23 cellular contexts compared by ENCODE assay signal in the genomic region with DNA sequence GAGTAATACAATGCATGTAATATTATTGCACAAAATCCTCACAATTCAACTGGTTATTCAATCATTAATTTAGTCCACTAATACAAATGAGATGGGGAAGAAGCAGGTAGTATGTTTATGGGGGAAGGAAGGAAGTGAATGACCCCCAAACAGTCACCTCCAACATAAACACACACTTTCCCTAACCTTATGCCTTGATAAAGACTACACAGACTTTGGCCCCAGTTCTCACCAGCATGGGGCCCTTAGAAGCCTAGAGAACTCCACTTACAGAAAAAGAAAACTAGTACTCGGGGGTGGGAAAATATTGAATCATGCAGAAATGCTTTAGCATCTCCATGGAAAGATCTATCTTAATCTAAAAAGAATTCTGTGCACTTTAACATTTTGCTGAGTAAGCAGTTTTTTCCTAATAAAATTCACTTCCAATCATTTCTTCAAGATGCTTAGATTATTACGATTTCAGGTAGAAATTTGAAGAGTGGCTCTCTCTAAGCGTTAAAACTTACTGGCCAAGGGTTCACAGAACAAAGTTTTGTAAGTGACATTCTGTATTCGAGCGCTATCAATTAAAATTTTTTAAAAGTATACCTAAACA. TPM values are rescaled to one million over a fixed set of nuclear protein-coding genes. Genes with fewer than 3 reads are reported as not detected.
DNase-seq lines count a peak whose midpoint lies in the region; TF ChIP-seq lines count a peak whose summit lies in the region.
"Had no signal": no experiment of that assay in that cellular context is flagged by ENCODE, and none has a peak within 500 bp of the region (broad histone marks: within the 10 kb centered on the region; RNA-seq: fewer than 3 reads in every experiment).

No MANE protein-coding gene starts in this region.

- H3K79me2 ChIP-seq in Loucy (ENCODE audit: insufficient read depth, low read length) = peaks cover 54% of the 10 kb centered on the region
- H3K79me2 ChIP-seq in osteoblast (ENCODE audit: insufficient read depth, low read length) = peaks cover 93% of the 10 kb centered on the region

- H3K36me3 ChIP-seq in BLaER1 treated with 17β-estradiol and CSF1 and Interleukin-3, amounts not matched to agents 10 nM and 100 nM = peaks cover 0 to 20% (median 0%) of the 10 kb centered on the region in 11 experiments; a peak in 3 of 22 replicates
- no peaks in the 10 kb centered on the region for H3K36me3 ChIP-seq in Loucy (ENCODE audit: insufficient read depth, low read length)
- no peaks in the 10 kb centered on the region for H3K36me3 ChIP-seq in osteoblast (ENCODE audit: insufficient read depth, low read length)
- H3K36me3 ChIP-seq: BE2C, Peyer's patch had no signal

- H3K27ac ChIP-seq in BLaER1 treated with 17β-estradiol and CSF1 and Interleukin-3, amounts not matched to agents 10 nM and 100 nM = peak overlapping the region in 2 of 11 experiments; percentile 1 to 61; a peak in 3 of 22 replicates
- H3K27ac ChIP-seq in osteoblast (ENCODE audit: low read depth, low read length) = peak overlapping the region; percentile 3
- H3K27ac ChIP-seq: Peyer's patch, SJSA1 had no signal

- H3K4me3 Mint-ChIP-seq in endothelial cell (ENCODE audit: unreplicated experiment) = no peak overlapping the region
- no peak overlapping the region for H3K4me3 Mint-ChIP-seq in activated CD4-positive, alpha-beta T cell treated with anti-CD3 and anti-CD28 coated beads, Interleukin-2, amount 10 ng/mL, durations not matched to agents 7 days and 5 days
- H3K4me3 Mint-ChIP-seq: CD4-positive, alpha-beta T cell; GM23338 had no signal

- DNase-seq in endothelial cell (ENCODE audit: low spot score) = no peak
- DNase-seq in osteoblast (ENCODE audit: insufficient read length, low spot score, missing footprints) = no peak
- no peak for DNase-seq in activated CD4-positive, alpha-beta T cell treated with anti-CD3 and anti-CD28 coated beads, Interleukin-2, amount 10 ng/mL, durations not matched to agents 7 days and 5 days
- no peak for DNase-seq in erythroblast (lab: John Stamatoyannopoulos, UW)
- DNase-seq in DMS53 treated with DMSO at 0.1 percent for 48 hours (lab: John Stamatoyannopoulos, UW; ENCODE audit: unreplicated experiment) = no peak
- DNase-seq: BE2C; CD4-positive, alpha-beta T cell; DMS 273 treated with DMSO at 0.1 percent for 48 hours; DND-41; KBM-7; NCI-H1092 treated with DMSO at 0.1 percent for 48 hours; NCI-H1436 treated with DMSO at 0.1 percent for 48 hours; NCI-H1930; NCI-H2227 treated with DMSO at 0.1 percent for 48 hours; NCI-H524; NCI-H774; Peyer's patch; T-helper 1 cell had no signal

- H3F3A ChIP-seq in Loucy (ENCODE audit: low read depth) = no peaks in the 10 kb centered on the region; the same call in 1 of the 2 replicates

- H3K4me1 ChIP-seq in BLaER1 treated with 17β-estradiol and CSF1 and Interleukin-3, amounts not matched to agents 10 nM and 100 nM = peaks cover 44 to 98% (median 64%) of the 10 kb centered on the region in 10 experiments
- H3K4me1 ChIP-seq in Loucy (ENCODE audit: insufficient read depth, low read length, poor library complexity, severe bottlenecking) (peaks cover 83% of the 10 kb centered on the region), osteoblast (ENCODE audit: insufficient read depth, low read length) (peaks cover 42% of the 10 kb centered on the region)
- H3K4me1 ChIP-seq: BE2C had no signal

- no peak overlapping the region for H3K4me3 ChIP-seq in BLaER1 treated with 17β-estradiol and CSF1 and Interleukin-3, amounts not matched to agents 10 nM and 100 nM
- H3K4me3 ChIP-seq in Loucy (ENCODE audit: low read length, poor library complexity, severe bottlenecking) (no peak overlapping the region), osteoblast (ENCODE audit: insufficient read depth, low read length) (no peak overlapping the region)
- H3K4me3 ChIP-seq: GM23338, Peyer's patch, SJSA1 had no signal

- POLR2A ChIA-PET in activated CD4-positive, alpha-beta T cell treated with anti-CD3 and anti-CD28 coated beads, Interleukin-2, amount 10 ng/mL, durations not matched to agents 7 days and 5 days (lab: Charles Lee) = no interaction called here

- H2AFZ ChIP-seq in Loucy (ENCODE audit: low read length) = no peak overlapping the region
- no peak overlapping the region for H2AFZ ChIP-seq in osteoblast (ENCODE audit: low read length)
- H2AFZ ChIP-seq: GM23338 had no signal

- TF ChIP-seq CTCF in Loucy (conservative IDR thresholded peaks at IDR 0.05; ENCODE audit: low read length) (no peak), endothelial cell (IDR thresholded peaks at IDR 0.05; ENCODE audit: unreplicated experiment) (no peak), osteoblast (IDR thresholded peaks at IDR 0.05; ENCODE audit: extremely low read depth, low read depth, low read length) (no peak)

- no peak overlapping the region for H3K9ac ChIP-seq in BLaER1 treated with 17β-estradiol and CSF1 and Interleukin-3, amounts not matched to agents 10 nM and 100 nM
- no peak overlapping the region for H3K9ac ChIP-seq in Loucy (ENCODE audit: low read depth, low read length, poor library complexity, severe bottlenecking)

- peaks cover 3% of the 10 kb centered on the region for H3K27me3 Mint-ChIP-seq in endothelial cell (ENCODE audit: unreplicated experiment)
- no peaks in the 10 kb centered on the region for H3K27me3 Mint-ChIP-seq in activated CD4-positive, alpha-beta T cell treated with anti-CD3 and anti-CD28 coated beads, Interleukin-2, amount 10 ng/mL, durations not matched to agents 7 days and 5 days
- H3K27me3 Mint-ChIP-seq: CD4-positive, alpha-beta T cell had no signal

- TF ChIP-seq POLR2A in erythroblast (IDR thresholded peaks at IDR 0.05; ENCODE audit: low read length) = no peak

- peak overlapping the region; percentile 4 for H3K27ac Mint-ChIP-seq in endothelial cell (ENCODE audit: unreplicated experiment)
- H3K27ac Mint-ChIP-seq in activated CD4-positive, alpha-beta T cell treated with anti-CD3 and anti-CD28 coated beads, Interleukin-2, amount 10 ng/mL, durations not matched to agents 7 days and 5 days = no peak overlapping the region
- H3K27ac Mint-ChIP-seq: CD4-positive, alpha-beta T cell; GM23338 had no signal

- H3K9me3 Mint-ChIP-seq in endothelial cell (ENCODE audit: unreplicated experiment) = no peaks in the 10 kb centered on the region
- H3K9me3 Mint-ChIP-seq in activated CD4-positive, alpha-beta T cell treated with anti-CD3 and anti-CD28 coated beads, Interleukin-2, amount 10 ng/mL, durations not matched to agents 7 days and 5 days = no peaks in the 10 kb centered on the region
- H3K9me3 Mint-ChIP-seq: CD4-positive, alpha-beta T cell; GM23338 had no signal

- peaks cover 12% of the 10 kb centered on the region for H3K36me3 Mint-ChIP-seq in endothelial cell (ENCODE audit: low read depth, unreplicated experiment)
- peaks cover 8% of the 10 kb centered on the region for H3K36me3 Mint-ChIP-seq in activated CD4-positive, alpha-beta T cell treated with anti-CD3 and anti-CD28 coated beads, Interleukin-2, amount 10 ng/mL, durations not matched to agents 7 days and 5 days (ENCODE audit: low read depth)

- H3K9me3 ChIP-seq in BLaER1 treated with 17β-estradiol and CSF1 and Interleukin-3, amounts not matched to agents 10 nM and 100 nM (replicated peaks in 1 of 11) = no peaks in the 10 kb centered on the region
- no peaks in the 10 kb centered on the region for H3K9me3 ChIP-seq in Loucy (ENCODE audit: insufficient read depth, low read depth, low read length)
- no peaks in the 10 kb centered on the region for H3K9me3 ChIP-seq in osteoblast (ENCODE audit: low read depth, low read length)
- H3K9me3 ChIP-seq: BE2C, Caco-2, Peyer's patch, SJSA1 had no signal

- H3K9me2 ChIP-seq in Loucy (replicated peaks; ENCODE audit: low read depth, low read length) = no peaks in the 10 kb centered on the region

- peaks cover 78% of the 10 kb centered on the region for H3K4me1 Mint-ChIP-seq in endothelial cell (ENCODE audit: unreplicated experiment)
- peaks cover 59% of the 10 kb centered on the region for H3K4me1 Mint-ChIP-seq in activated CD4-positive, alpha-beta T cell treated with anti-CD3 and anti-CD28 coated beads, Interleukin-2, amount 10 ng/mL, durations not matched to agents 7 days and 5 days

- no peaks in the 10 kb centered on the region for H3K27me3 ChIP-seq in BLaER1 treated with 17β-estradiol and CSF1 and Interleukin-3, amounts not matched to agents 10 nM and 100 nM
- no peaks in the 10 kb centered on the region for H3K27me3 ChIP-seq in Loucy (ENCODE audit: insufficient read depth, low read length, poor library complexity, severe bottlenecking)
- H3K27me3 ChIP-seq in osteoblast (ENCODE audit: insufficient read depth, low read length) = no peaks in the 10 kb centered on the region
- H3K27me3 ChIP-seq: BE2C, Peyer's patch, SJSA1 had no signal

- peak overlapping the region in 7 of 11 experiments; percentile 32 to 96 (median 67); a peak in 12 of 22 replicates for H3K4me2 ChIP-seq in BLaER1 treated with 17β-estradiol and CSF1 and Interleukin-3, amounts not matched to agents 10 nM and 100 nM
- H3K4me2 ChIP-seq in Loucy (ENCODE audit: low read depth, low read length, poor library complexity, severe bottlenecking) (peak overlapping the region; percentile 40), osteoblast (ENCODE audit: insufficient read depth, low read length) (no peak overlapping the region)
- H3K4me2 ChIP-seq: GM23338 had no signal

- CTCF ChIA-PET in activated CD4-positive, alpha-beta T cell treated with anti-CD3 and anti-CD28 coated beads, Interleukin-2, amount 10 ng/mL, durations not matched to agents 7 days and 5 days (lab: Charles Lee) = no interaction called here

- no peaks in the 10 kb centered on the region for H4K20me1 ChIP-seq in BLaER1 treated with 17β-estradiol and CSF1 and Interleukin-3, amounts not matched to agents 10 nM and 100 nM
- H4K20me1 ChIP-seq in Loucy (ENCODE audit: insufficient read depth, low read length, poor library complexity, severe bottlenecking) = no peaks in the 10 kb centered on the region
- H4K20me1 ChIP-seq in osteoblast (ENCODE audit: insufficient read depth, low read length) = no peaks in the 10 kb centered on the region

RNA-seq across cellular contexts. Expression of a gene that starts 18.8 kb away (rescaled TPM):
- total RNA-seq in endothelial cell (ENCODE audit: unreplicated experiment) (102 TPM), osteoblast (16.8 and 21.0 TPM in 2 replicates)
- 1 to 10 TPM; 7.5 to 8.1 TPM for total RNA-seq in activated CD4-positive, alpha-beta T cell treated with anti-CD3 and anti-CD28 coated beads, Interleukin-2, amount 10 ng/mL, durations not matched to agents 7 days and 5 days
